Comparison of ENCODE assay signal across 13 cellular contexts in genomic region chr7:28784166-28784870, GRCh38.
DNase-seq lines count a peak whose midpoint lies in the region; ATAC-seq, FAIRE-seq and TF ChIP-seq lines count a peak whose summit lies in the region.
"Had no signal": no experiment of that assay in that cellular context is flagged by ENCODE, and none has a peak within 500 bp of the region (broad histone marks: within the 10 kb centered on the region; RNA-seq: fewer than 3 reads in every experiment).

No MANE protein-coding gene starts in this region.

- H3K27me3 ChIP-seq in astrocyte (ENCODE audit: insufficient read depth, low read length) = no peaks in the 10 kb centered on the region
- peaks cover under 1% of the 10 kb centered on the region; the same call in 1 of the 2 replicates for H3K27me3 ChIP-seq in HAP-1 (ENCODE audit: low read depth)
- H3K27me3 ChIP-seq: ovary, thyroid gland had no signal

- H4K20me1 ChIP-seq in astrocyte (ENCODE audit: insufficient read depth, low read length) = peaks cover 3% of the 10 kb centered on the region

- H3K9me3 ChIP-seq in astrocyte (ENCODE audit: insufficient read depth, low read depth, low read length) = no peaks in the 10 kb centered on the region
- H3K9me3 ChIP-seq in HAP-1 = no peaks in the 10 kb centered on the region
- H3K9me3 ChIP-seq: ovary, thyroid gland had no signal

- in situ Hi-C loops in HAP-1 (cut with MboI; ENCODE audit: low sequenced_read_pairs) = no loop called here

- H3K4me3 ChIP-seq in astrocyte (ENCODE audit: insufficient read depth, low read depth, low read length) (no peak overlapping the region), HAP-1 (no peak overlapping the region)
- H3K4me3 ChIP-seq: ovary, thyroid gland had no signal

- H3K36me3 ChIP-seq in astrocyte (ENCODE audit: insufficient read depth, low read length) = no peaks in the 10 kb centered on the region
- H3K36me3 ChIP-seq in HAP-1 (replicated peaks) = no peaks in the 10 kb centered on the region
- H3K36me3 ChIP-seq: ovary, thyroid gland had no signal

- H3K4me3 Mint-ChIP-seq in astrocyte (ENCODE audit: unreplicated experiment) (peak overlapping the region; percentile 11), nephron (peak overlapping the region in 2 of 3 experiments; percentile 50 to 58)
- H3K4me3 Mint-ChIP-seq: activated T-helper 17 cell treated with anti-CD3 and anti-CD28 coated beads, Interleukin-2, amount 50 U/mL, for 72 hours had no signal

- H3K36me3 Mint-ChIP-seq in astrocyte (ENCODE audit: low read depth, unreplicated experiment) = peaks cover 9% of the 10 kb centered on the region
- H3K36me3 Mint-ChIP-seq in nephron (ENCODE audit: low read depth) = no peaks in the 10 kb centered on the region

- peak; percentile 53 for DNase-seq in COLO668 (lab: John Stamatoyannopoulos, UW; ENCODE audit: unreplicated experiment)
- DNase-seq in NCI-H128 (lab: John Stamatoyannopoulos, UW; ENCODE audit: unreplicated experiment) = peak; percentile 53
- DNase-seq in astrocyte (ENCODE audit: low read depth) = peak; percentile 94
- DNase-seq in RCC 7860 (ENCODE audit: low spot score) = no peak
- no peak for DNase-seq in HAP-1 (ENCODE audit: low spot score in 2 of 2)
- DNase-seq: left ventricle myocardium superior, NCI-H1436, ovary, thyroid gland had no signal

- no peaks in the 10 kb centered on the region for H3K79me2 ChIP-seq in astrocyte (ENCODE audit: insufficient read depth, low read length)

- H2AFZ ChIP-seq in astrocyte (ENCODE audit: low read depth, low read length) = peak overlapping the region; percentile 27

- H3K4me1 Mint-ChIP-seq in astrocyte (ENCODE audit: low read depth, unreplicated experiment) (peaks cover 33% of the 10 kb centered on the region), nephron (peaks cover 87% of the 10 kb centered on the region)
- H3K4me1 Mint-ChIP-seq: activated T-helper 17 cell treated with anti-CD3 and anti-CD28 coated beads, Interleukin-2, amount 50 U/mL, for 72 hours had no signal

- H3K27ac Mint-ChIP-seq in astrocyte (ENCODE audit: unreplicated experiment) (peak overlapping the region; percentile 84), nephron (peak overlapping the region; percentile 93 to 99 (median 97))
- H3K27ac Mint-ChIP-seq: activated T-helper 17 cell treated with anti-CD3 and anti-CD28 coated beads, Interleukin-2, amount 50 U/mL, for 72 hours had no signal

- no peak overlapping the region for H3K9ac ChIP-seq in astrocyte (ENCODE audit: low read length)

- H3K27me3 Mint-ChIP-seq in astrocyte (ENCODE audit: low read depth, unreplicated experiment) = no peaks in the 10 kb centered on the region
- peaks cover 3% of the 10 kb centered on the region for H3K27me3 Mint-ChIP-seq in nephron (ENCODE audit: low read depth)
- H3K27me3 Mint-ChIP-seq: activated T-helper 17 cell treated with anti-CD3 and anti-CD28 coated beads, Interleukin-2, amount 50 U/mL, for 72 hours had no signal

- no peak for ATAC-seq in HG03280 (IDR thresholded peaks at IDR 0.05; ENCODE audit: unreplicated experiment)
- no peak for ATAC-seq in HG03520 (IDR thresholded peaks at IDR 0.05; ENCODE audit: unreplicated experiment)
- ATAC-seq: activated T-helper 17 cell treated with anti-CD3 and anti-CD28 coated beads, Interleukin-2, amount 50 U/mL, for 72 hours; left ventricle myocardium superior had no signal

- H3K4me1 ChIP-seq in astrocyte (ENCODE audit: insufficient read depth, low read length) = peaks cover 7% of the 10 kb centered on the region
- no peaks in the 10 kb centered on the region for H3K4me1 ChIP-seq in HAP-1
- H3K4me1 ChIP-seq: thyroid gland had no signal

- no peak for TF ChIP-seq CTCF in astrocyte (IDR thresholded peaks at IDR 0.05; ENCODE audit: insufficient read depth, low read depth, low read length)
- TF ChIP-seq CTCF in nephron (IDR thresholded peaks at IDR 0.05; ENCODE audit: unreplicated experiment in 3 of 3) = no peak

- H3K9me3 Mint-ChIP-seq in astrocyte (ENCODE audit: unreplicated experiment) = no peaks in the 10 kb centered on the region
- H3K9me3 Mint-ChIP-seq in nephron = no peaks in the 10 kb centered on the region
- H3K9me3 Mint-ChIP-seq: activated T-helper 17 cell treated with anti-CD3 and anti-CD28 coated beads, Interleukin-2, amount 50 U/mL, for 72 hours had no signal

- peak overlapping the region; percentile 51 for H3K4me2 ChIP-seq in astrocyte (ENCODE audit: low read length)

- no peak overlapping the region for H3K27ac ChIP-seq in astrocyte (ENCODE audit: low read depth, low read length)
- H3K27ac ChIP-seq: ovary, thyroid gland had no signal

- FAIRE-seq in astrocyte (lab: Jason Lieb, UNC) = no peak
- no peak for FAIRE-seq in RCC 7860 (lab: Jason Lieb, UNC)

Comparison
In these comparisons a context has a peak if more than half of its experiments do, and no peak if none do; other contexts are left out.
1. DNase-seq: peak in COLO668 (single experiment), NCI-H128 (single experiment) and astrocyte (single experiment); none in RCC 7860 (single experiment) and HAP-1 (0 of 2).